ENCODE assay signal across 8 cellular contexts in genomic region chr1:23959461-23960290, GRCh38. TPM values are rescaled to one million over a fixed set of nuclear protein-coding genes. Genes with fewer than 3 reads are reported as not detected.
DNase-seq lines count a peak whose midpoint lies in the region; ATAC-seq and TF ChIP-seq lines count a peak whose summit lies in the region.

PNRC2 (plus strand) TSS chr1:23959828; CDS start chr1:23961458, 1,630 bp downstream.

- TF ChIP-seq POLR2A in spleen (IDR thresholded peaks at IDR 0.05), result peak in 2 of 3 donors; percentile 77 to 80

- H3K27me3 Mint-ChIP-seq in activated B cell treated with CpG ODN at 0.5 μM for 24 hours, result no peaks in the 10 kb centered on the region
- H3K27me3 Mint-ChIP-seq in immature natural killer cell (ENCODE audit: low read depth in 3 of 3), result peaks cover 8 to 21% (median 9%) of the 10 kb centered on the region in 3 donors

- H3K9me3 Mint-ChIP-seq in activated B cell treated with CpG ODN at 0.5 μM for 24 hours (no peaks in the 10 kb centered on the region), immature natural killer cell (no peaks in the 10 kb centered on the region)

- H3K27ac ChIP-seq in caudate nucleus (ENCODE audit: low read depth, low read length) (peak within 1 kb of the TSS; percentile 98), spleen (peak within 1 kb of the TSS; percentile 97 to 100 (median 99))

- peak; percentile 92 for DNase-seq in ACHN
- DNase-seq in NCI-H226, result peak; percentile 97
- DNase-seq in activated B cell treated with CpG ODN at 0.5 μM for 24 hours, result peak; percentile 92
- peak; percentile 44 to 98 (median 95) for DNase-seq in caudate nucleus (lab: John Stamatoyannopoulos, UW)
- DNase-seq in immature natural killer cell, result peak; percentile 95 to 96 (median 95)
- peak; percentile 98 for DNase-seq in spleen

- WGBS in spleen, 5 donors, result 0 to 1% (median 0%) methylated on average over 30 to 84 of the region's 84 CpGs

- TF ChIP-seq CTCF in activated B cell treated with CpG ODN at 0.5 μM for 24 hours (IDR thresholded peaks at IDR 0.05) (no peak), spleen (IDR thresholded peaks at IDR 0.05 in 8 of 11, conservative IDR thresholded peaks at IDR 0.05 in 3 of 11) (peak in 4 of 11 experiments; percentile 16 to 43 (median 32))

- peaks cover 16 to 85% (median 56%) of the 10 kb centered on the region in 6 donors for H3K4me1 ChIP-seq in spleen

- H3K27me3 ChIP-seq in spleen (replicated peaks in 1 of 7), result no peaks in the 10 kb centered on the region

- intact Hi-C loops in activated B cell treated with CpG ODN at 0.5 μM for 24 hours (cut with micrococcal nuclease) (loop anchor here (1.0 to 10.0 kb wide), 11 partner anchors 17 to 435 kb away; partner anchors contain the start of genes FUCA1, GALE, PITHD1 and SRSF10), spleen (cut with DNase I; ENCODE audit: low total_unique reads) (no loop called here)

- H3K27ac Mint-ChIP-seq in activated B cell treated with CpG ODN at 0.5 μM for 24 hours, result peak within 1 kb of the TSS; percentile 100
- H3K27ac Mint-ChIP-seq in immature natural killer cell, result peak within 1 kb of the TSS; percentile 96 to 100 (median 99)

- H3K4me3 Mint-ChIP-seq in activated B cell treated with CpG ODN at 0.5 μM for 24 hours, result peak within 1 kb of the TSS; percentile 99
- H3K4me3 Mint-ChIP-seq in immature natural killer cell, result peak within 1 kb of the TSS; percentile 89 to 100 (median 100)

- CTCF ChIA-PET in activated B cell treated with CpG ODN at 0.5 μM for 24 hours (lab: Charles Lee), result interaction anchor here (0.6 to 0.9 kb wide), 3 partner anchors 30 to 149 kb away, joined by 3 to 4 read pairs (median 3); no protein-coding TSS in a partner anchor

- H3K9me3 ChIP-seq in spleen, result no peaks in the 10 kb centered on the region

- ATAC-seq in GM18909 (IDR thresholded peaks at IDR 0.05; ENCODE audit: poor library complexity, unreplicated experiment) (peak; percentile 78), HG03175 (IDR thresholded peaks at IDR 0.05; ENCODE audit: unreplicated experiment) (peak; percentile 80), activated B cell treated with CpG ODN at 0.5 μM for 24 hours (ENCODE audit: low read depth) (peak; percentile 80)

- POLR2A ChIA-PET in activated B cell treated with CpG ODN at 0.5 μM for 24 hours (lab: Charles Lee), result interaction anchor here (0.6 to 4.6 kb wide), 31 partner anchors 9 to 1496 kb away, joined by 3 to 73 read pairs (median 4); partner anchors contain the start of genes CNR2, ELOA, HMGCL and RPL11

- peaks cover 0 to 32% (median 13%) of the 10 kb centered on the region in 6 donors for H3K36me3 ChIP-seq in spleen

- H3K4me1 Mint-ChIP-seq in activated B cell treated with CpG ODN at 0.5 μM for 24 hours (peaks cover 85% of the 10 kb centered on the region), immature natural killer cell (peaks cover 43 to 73% of the 10 kb centered on the region in 2 donors)

- in situ Hi-C loops in ACHN (cut with HindIII; ENCODE audit: low pct_ligation_motif_present, low pct_unique_long_range_greater_than_20kb, low sequenced_read_pairs), result loop anchor here (10.0 kb wide), 1 partner anchor 55 kb away; no protein-coding TSS in a partner anchor

- peak within 1 kb of the TSS; percentile 57 to 80 (median 68) for H3K4me3 ChIP-seq in spleen

- peaks cover 44% of the 10 kb centered on the region for H3K36me3 Mint-ChIP-seq in activated B cell treated with CpG ODN at 0.5 μM for 24 hours (ENCODE audit: low read depth)
- H3K36me3 Mint-ChIP-seq in immature natural killer cell, result peaks cover 6 to 20% (median 19%) of the 10 kb centered on the region in 3 donors

RNA-seq across cellular contexts. Expression of gene PNRC2, which starts in this region (rescaled TPM):
- total RNA-seq in activated B cell treated with CpG ODN at 0.5 μM for 24 hours (175 and 184 TPM in 2 replicates), spleen (100 to 1,000 TPM in 6 of 7 donors, 10 to 100 TPM in 1; 87.3 to 127 (median 120) TPM)
- polyA plus RNA-seq in immature natural killer cell (100 to 1,000 TPM in 2 of 3 donors, 10 to 100 TPM in 1; 89.9 to 118 (median 104) TPM), spleen (100 to 1,000 TPM in 2 of 3 donors, 10 to 100 TPM in 1; 83.0 to 114 (median 111) TPM)

Comparison
In these comparisons a context has a peak if more than half of its experiments do, and no peak if none do; other contexts are left out.
1. Peak in every context shown above with its lines: DNase-seq, ATAC-seq, H3K4me3 ChIP-seq and H3K27ac ChIP-seq.